Comparison of ENCODE assay signal across 23 cellular contexts in genomic region chr17:51250314-51250840, GRCh38.
"Had no signal": no experiment of that assay in that cellular context is flagged by ENCODE, and none has a peak within 500 bp of the region (broad histone marks: within the 10 kb centered on the region; RNA-seq: fewer than 3 reads in every experiment).

No MANE protein-coding gene starts in this region.

- H3K4me1 ChIP-seq: colonic mucosa, left lung, thyroid gland had no signal

- ATAC-seq: gastrocnemius medialis; heart right ventricle; left lung; lower lobe of right lung; natural killer cell; right cardiac atrium; stimulated activated naive CD8-positive, alpha-beta T cell treated with anti-CD3 and anti-CD28 coated beads, Interleukin-15, Interleukin-2, amounts not matched to agents 100 U/mL and 50 U/mL, for 24 hours had no signal

- H3K4me2 ChIP-seq: smooth muscle cell had no signal

- H3K4me3 Mint-ChIP-seq: endodermal cell, memory B cell, mesothelial cell of epicardium, natural killer cell, neural crest cell, type B pancreatic cell had no signal

- H3K9me3 Mint-ChIP-seq: memory B cell, natural killer cell had no signal

- FAIRE-seq: urothelium cell line had no signal

- H3K36me3 ChIP-seq: colonic mucosa, ovary, thyroid gland had no signal

- H3K27ac ChIP-seq: colonic mucosa, gastrocnemius medialis, heart right ventricle, left lung, lower lobe of right lung, ovary, suprapubic skin, thyroid gland had no signal

- H3K27me3 ChIP-seq: colonic mucosa, gastrocnemius medialis, heart right ventricle, left lung, ovary, suprapubic skin, thyroid gland had no signal

- H3K27ac Mint-ChIP-seq: endodermal cell, memory B cell, mesothelial cell of epicardium, type B pancreatic cell had no signal

- H3K27me3 Mint-ChIP-seq: memory B cell, progenitor cell of endocrine pancreas, type B pancreatic cell had no signal

- H3K4me3 ChIP-seq: colonic mucosa, gastrocnemius medialis, heart right ventricle, left lung, lower lobe of right lung, ovary, smooth muscle cell, suprapubic skin, thyroid gland had no signal

- H3K4me1 Mint-ChIP-seq: endodermal cell, mesothelial cell of epicardium had no signal

- H3K9me3 ChIP-seq: colonic mucosa, gastrocnemius medialis, heart right ventricle, left lung, lower lobe of right lung, ovary, suprapubic skin, thyroid gland had no signal

- DNase-seq: colonic mucosa; effector CD4-positive, alpha-beta T cell; endodermal cell; gastrocnemius medialis; heart right ventricle; hypothalamus; islet precursor cell; left lung; lower lobe of right lung; natural killer cell; ovary; right cardiac atrium; stimulated activated CD4-positive, alpha-beta T cell treated with anti-CD3 and anti-CD28 coated beads, Interleukin-2, amount 100 ng/mL, for 48 hours; stimulated activated naive CD8-positive, alpha-beta T cell treated with anti-CD3 and anti-CD28 coated beads, Interleukin-15, Interleukin-2, amounts not matched to agents 100 U/mL and 50 U/mL, for 24 hours; thyroid gland had no signal
